Comparison of ENCODE assay signal across 13 cellular contexts in the genomic region with DNA sequence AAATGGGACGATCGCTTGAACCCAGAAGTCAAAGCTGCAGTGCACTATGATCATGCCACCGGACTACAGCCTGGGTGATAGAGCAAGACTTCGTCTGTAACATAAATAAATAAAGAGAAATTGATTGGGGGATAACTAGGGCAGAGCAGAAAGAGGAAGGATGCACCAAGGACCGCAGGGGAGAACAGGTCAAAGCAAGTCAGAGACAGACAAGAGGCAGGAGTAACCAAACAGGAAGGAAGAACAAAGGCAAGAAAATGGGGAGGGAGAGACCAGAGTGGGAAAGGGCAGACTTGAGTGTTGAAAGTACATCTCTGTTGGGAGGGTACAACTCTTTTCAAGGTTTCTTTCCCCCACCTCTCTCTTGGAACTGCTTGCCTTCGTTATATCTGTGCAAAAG. TPM values are rescaled to one million over a fixed set of nuclear protein-coding genes. Genes with fewer than 3 reads are reported as not detected.
DNase-seq lines count a peak whose midpoint lies in the region; ATAC-seq, FAIRE-seq and TF ChIP-seq lines count a peak whose summit lies in the region.
"Had no signal": no experiment of that assay in that cellular context is flagged by ENCODE, and none has a peak within 500 bp of the region (broad histone marks: within the 10 kb centered on the region; RNA-seq: fewer than 3 reads in every experiment).

No MANE protein-coding gene starts in this region.

- WGBS in endodermal cell (ENCODE audit: insufficient coverage in 1 of 2, insufficient read length in 1 of 2), 2 experiments = 80 to 86% methylated on average over 6 of the region's 6 CpGs

- H3K36me3 Mint-ChIP-seq in endodermal cell (ENCODE audit: low read depth) (no peaks in the 10 kb centered on the region), HFFc6 (ENCODE audit: low read depth) (0 out of 2 replicates have a peak, but pooled peaks cover 4% of the 10 kb centered on the region)

- H3K4me3 ChIP-seq in ACC112 (ENCODE audit: low read depth, low read length) (no peak overlapping the region), DND-41 (ENCODE audit: low read depth in 1 of 2, low read length in 2 of 2) (no peak overlapping the region), endodermal cell (ENCODE audit: low read length) (no peak overlapping the region)

- H2AFZ ChIP-seq in ACC112 (ENCODE audit: low read length, unreplicated experiment) (peak overlapping the region; percentile 12), DND-41 (ENCODE audit: low read depth, low read length) (no peak overlapping the region)

- H3K79me2 ChIP-seq in ACC112 (ENCODE audit: control insufficient read depth, insufficient read depth, low read length, unreplicated experiment) = no peaks in the 10 kb centered on the region
- H3K79me2 ChIP-seq in DND-41 (ENCODE audit: insufficient read depth, low read length) = no peaks in the 10 kb centered on the region

- H3K4me1 Mint-ChIP-seq in endodermal cell (peaks cover 2% of the 10 kb centered on the region), HFFc6 (ENCODE audit: low read depth) (peaks cover 46% of the 10 kb centered on the region)

- H3K27ac ChIP-seq in ACC112 (ENCODE audit: low read depth, low read length) (no peak overlapping the region), DND-41 (ENCODE audit: low read length) (no peak overlapping the region), endodermal cell (ENCODE audit: low read depth, low read length) (no peak overlapping the region)

- H3K4me3 Mint-ChIP-seq in endodermal cell (no peak overlapping the region), HFFc6 (no peak overlapping the region)

- ATAC-seq in DND-41 (ENCODE audit: insufficient read depth, low read depth) (peak; percentile 61), HG03439 (IDR thresholded peaks at IDR 0.05; ENCODE audit: unreplicated experiment) (no peak)
- ATAC-seq: activated CD4-positive, CD25-positive, alpha-beta regulatory T cell treated with anti-CD3 and anti-CD28 coated beads, Interleukin-2, amount 50 U/mL, for 24 hours had no signal

- DNase-seq in DND-41 (peak; percentile 8), SKM-1 (lab: John Stamatoyannopoulos, UW; ENCODE audit: unreplicated experiment) (peak; percentile 6), endodermal cell (no peak), NCI-H446 treated with DMSO at 0.1 percent for 48 hours (lab: John Stamatoyannopoulos, UW) (no peak), GM12891 (ENCODE audit: insufficient read length, low spot score) (no peak), HFFc6 (no peak)
- DNase-seq: H7, islet precursor cell, Karpas-422, NCI-H2171 treated with DMSO at 0.1 percent for 48 hours had no signal

- H3K27me3 ChIP-seq in ACC112 (ENCODE audit: insufficient read depth, low read length) (no peaks in the 10 kb centered on the region), DND-41 (ENCODE audit: insufficient read depth, low read length, poor library complexity) (no peaks in the 10 kb centered on the region), endodermal cell (ENCODE audit: control insufficient read depth, insufficient read depth, low read length, poor library complexity, severe bottlenecking) (no peaks in the 10 kb centered on the region)

- H4K20me1 ChIP-seq in DND-41 (ENCODE audit: insufficient read depth, low read length) = no peaks in the 10 kb centered on the region

- H3K27me3 Mint-ChIP-seq in endodermal cell (ENCODE audit: insufficient read depth) = no peaks in the 10 kb centered on the region
- no peaks in the 10 kb centered on the region; the same call in 1 of the 2 replicates for H3K27me3 Mint-ChIP-seq in HFFc6 (ENCODE audit: insufficient read depth)

- no peak for TF ChIP-seq POLR2A in GM12891 (IDR thresholded peaks at IDR 0.05; ENCODE audit: low read depth, low read length)

- no peak for TF ChIP-seq CTCF in DND-41 (IDR thresholded peaks at IDR 0.05; ENCODE audit: borderline replicate concordance, extremely low read depth, low read length, poor library complexity, severe bottlenecking)
- TF ChIP-seq CTCF in endodermal cell (conservative IDR thresholded peaks at IDR 0.05) = no peak
- TF ChIP-seq CTCF in HFFc6 (IDR thresholded peaks at IDR 0.05) = no peak

- H3K9ac ChIP-seq in DND-41 (ENCODE audit: low read depth, low read length) (no peak overlapping the region), endodermal cell (ENCODE audit: extremely low read depth, low read length, poor library complexity, severe bottlenecking) (no peak overlapping the region)

- FAIRE-seq in GM12891 (lab: Jason Lieb, UNC) = no peak

- H3K36me3 ChIP-seq in ACC112 (ENCODE audit: insufficient read depth, low read length) = no peaks in the 10 kb centered on the region
- no peaks in the 10 kb centered on the region for H3K36me3 ChIP-seq in DND-41 (ENCODE audit: insufficient read depth, low read length)
- H3K36me3 ChIP-seq in endodermal cell (ENCODE audit: control insufficient read depth, insufficient read depth, low read length) = no peaks in the 10 kb centered on the region

- H3K4me1 ChIP-seq in ACC112 (ENCODE audit: control insufficient read depth, insufficient read depth, low read length, unreplicated experiment) = peaks cover 32% of the 10 kb centered on the region
- peaks cover 5% of the 10 kb centered on the region; the same call in 1 of the 2 replicates for H3K4me1 ChIP-seq in DND-41 (ENCODE audit: insufficient read depth, low read length)
- no peaks in the 10 kb centered on the region for H3K4me1 ChIP-seq in endodermal cell (ENCODE audit: control insufficient read depth, insufficient read depth, low read length)

- H3K4me2 ChIP-seq in DND-41 (ENCODE audit: insufficient read depth, low read length) = no peak overlapping the region

- H3K9me3 Mint-ChIP-seq in endodermal cell = no peaks in the 10 kb centered on the region
- peaks cover 4% of the 10 kb centered on the region; the same call in 1 of the 2 replicates for H3K9me3 Mint-ChIP-seq in HFFc6

- H3K27ac Mint-ChIP-seq in endodermal cell = peak overlapping the region; percentile 38
- H3K27ac Mint-ChIP-seq in HFFc6 = no peak overlapping the region

- H3K9me3 ChIP-seq in DND-41 (ENCODE audit: insufficient read depth, low read length, severe bottlenecking) = no peaks in the 10 kb centered on the region
- no peaks in the 10 kb centered on the region for H3K9me3 ChIP-seq in endodermal cell (ENCODE audit: control insufficient read depth, low read length)

TF ChIP-seq in GM12891, 5 proteins besides CTCF, POLR2A, EP300 and RAD21:
- TF ChIP-seq SPI1 (IDR thresholded peaks at IDR 0.05; ENCODE audit: low read depth, low read length) = no peak
- no peak for TF ChIP-seq TAF1 (IDR thresholded peaks at IDR 0.05; ENCODE audit: low read depth, low read length)
- no peak for TF ChIP-seq PAX5 (IDR thresholded peaks at IDR 0.05; ENCODE audit: insufficient read depth, low read length, severe bottlenecking)
- no peak for TF ChIP-seq POU2F2 (IDR thresholded peaks at IDR 0.05; ENCODE audit: low read depth, low read length)
- no peak for TF ChIP-seq POLR2AphosphoS5 (IDR thresholded peaks at IDR 0.05; ENCODE audit: low read depth, low read length)
TF ChIP-seq in GM12891: peak in this region for 0.

RNA-seq across cellular contexts. Expression of a gene that starts 50.8 kb away (rescaled TPM):
- total RNA-seq in endodermal cell = 10 to 100 TPM; 17.1 to 18.1 TPM
- polyA plus RNA-seq in endodermal cell (2013, experiment 1 of 2) = 20.7 TPM
- 26.6 TPM for polyA plus RNA-seq in endodermal cell (2013, experiment 2 of 2)
- 0.65 TPM for polyA plus RNA-seq in GM12891 (2012; ENCODE audit: low read depth, missing spikeins)
- 10 to 100 TPM; 54.5 to 80.7 (median 71.9) TPM for total RNA-seq in HFFc6 (2021; fragmentation: NEBNext Ultra II Directional; extraction: Animal tissue kit (Norgen Biotek cat#: 25700))

Comparison
In these comparisons a context has a peak if more than half of its experiments do, and no peak if none do; other contexts are left out.
1. DNase-seq: peak in DND-41 (single experiment) and SKM-1 (single experiment); none in endodermal cell (single experiment), NCI-H446 treated with DMSO at 0.1 percent for 48 hours (single experiment), GM12891 (single experiment) and HFFc6 (single experiment).